In the genomic region with DNA sequence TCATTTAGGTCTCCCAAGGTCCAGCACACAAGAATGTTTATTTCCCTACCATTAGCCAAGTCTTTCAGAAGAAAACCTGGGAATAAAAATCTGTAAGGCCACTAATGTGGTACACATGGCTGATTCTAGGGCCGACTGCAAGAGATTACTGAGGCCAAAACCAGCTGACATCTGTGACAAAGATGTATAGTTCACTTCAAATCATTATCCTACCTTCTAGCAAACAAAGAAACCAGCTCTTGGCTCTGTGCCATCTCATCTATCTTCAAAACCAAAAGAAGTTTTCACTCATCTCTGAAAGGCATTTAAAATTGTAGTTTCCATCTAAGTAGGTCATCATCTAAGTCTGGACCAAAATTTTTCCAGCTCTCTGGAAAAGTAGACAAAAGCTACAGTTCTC, we compare ENCODE assay signal across 1 cellular context.
TF ChIP-seq lines count a peak whose summit lies in the region.

No MANE protein-coding gene starts in this region.

TF ChIP-seq in SK-N-SH treated with all-trans-retinoic acid at 6 μM for 48 hours, 23 proteins besides CTCF, POLR2A, EP300 and RAD21 (continued from another document):
- TF ChIP-seq TSHZ2 (CRISPR knock-in tag; IDR thresholded peaks at IDR 0.05): no peak
- TF ChIP-seq TOX (CRISPR knock-in tag; IDR thresholded peaks at IDR 0.05; ENCODE audit: borderline replicate concordance): no peak
TF ChIP-seq in SK-N-SH treated with all-trans-retinoic acid at 6 μM for 48 hours: peak in this region for 0.
